Comparison of ENCODE assay signal across 8 cellular contexts in the genomic region with DNA sequence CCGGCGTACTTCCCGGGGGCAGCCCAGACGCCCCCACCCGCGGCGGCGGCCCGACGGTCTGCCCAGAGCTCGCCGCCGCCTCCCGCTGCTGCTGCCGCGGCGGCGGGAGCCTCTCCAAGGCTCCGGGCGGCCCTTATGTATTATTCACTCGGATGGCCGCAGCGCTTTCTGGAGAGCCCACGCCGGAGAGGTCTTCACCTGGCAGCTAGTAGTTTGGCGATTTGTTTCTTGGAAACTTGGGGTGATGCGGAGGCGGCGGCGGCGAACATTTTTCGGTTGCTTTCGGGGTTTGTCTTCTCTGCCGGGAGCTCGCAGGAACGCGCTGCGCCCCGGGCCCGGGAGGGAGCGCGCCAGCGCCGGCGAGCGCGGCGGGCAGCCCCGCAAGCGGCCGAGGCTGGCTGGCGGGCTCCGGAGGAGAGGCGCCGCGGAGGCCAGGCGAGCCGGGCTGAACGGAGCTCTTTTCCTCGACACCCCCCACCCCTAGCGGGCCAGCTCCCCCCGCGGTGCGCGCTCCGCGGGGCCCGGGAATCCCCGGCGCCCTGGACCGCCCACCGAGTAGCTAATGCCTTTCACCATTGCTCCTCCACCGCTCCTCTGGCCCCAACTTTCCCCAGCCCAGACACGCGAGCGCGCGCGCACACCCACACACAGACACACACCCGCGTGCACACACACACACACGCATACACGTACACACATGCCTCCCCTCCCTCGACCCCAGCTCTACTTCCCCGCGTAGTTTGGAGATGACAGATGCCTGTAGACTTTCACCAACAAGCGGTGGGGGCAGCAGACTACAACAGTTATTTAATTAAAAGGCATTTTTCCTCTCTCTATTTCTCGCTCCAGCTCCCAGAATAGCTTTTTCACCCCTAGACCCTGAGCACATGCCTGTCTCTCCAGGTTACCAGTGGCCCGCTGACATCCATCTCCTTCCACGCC.
DNase-seq lines count a peak whose midpoint lies in the region; ATAC-seq and TF ChIP-seq lines count a peak whose summit lies in the region.

No MANE protein-coding gene starts in this region.

- H3K27ac ChIP-seq in foreskin keratinocyte (no peak overlapping the region), neuronal stem cell (replicated peaks; ENCODE audit: low read length) (no peak overlapping the region)

- TF ChIP-seq CTCF in GM06990 (IDR thresholded peaks at IDR 0.05; ENCODE audit: insufficient read depth, low read length, poor library complexity, severe bottlenecking) = peak; percentile 5
- TF ChIP-seq CTCF in LNCaP clone FGC (IDR thresholded peaks at IDR 0.05; ENCODE audit: control insufficient read depth, extremely low read depth, insufficient read depth) = peak; percentile 22; the same call in 1 of the 2 replicates
- TF ChIP-seq CTCF in foreskin keratinocyte (conservative IDR thresholded peaks at IDR 0.05) = peak; percentile 26

- ATAC-seq in foreskin keratinocyte = peak; percentile 4
- ATAC-seq in HG03442 (IDR thresholded peaks at IDR 0.05; ENCODE audit: unreplicated experiment) = no peak
- no peak for ATAC-seq in GM21367 (IDR thresholded peaks at IDR 0.05; ENCODE audit: unreplicated experiment)

- no peaks in the 10 kb centered on the region for H3K9me3 Mint-ChIP-seq in activated T-helper 1 cell treated with anti-CD3 and anti-CD28 coated beads, Interleukin-12 subunit alpha, Interleukin-12 subunit beta, Interleukin-2, Interleukin-4 antibody, amounts not matched to agents 30 ng/mL and 10 ng/mL and 1 ng/mL, durations not matched to agents 14 hours and 24 hours and 36 hours

- H3K27me3 ChIP-seq in GM06990 (replicated peaks; ENCODE audit: control insufficient read depth, insufficient read depth, low read length) = peaks cover 2% of the 10 kb centered on the region; the same call in 1 of the 2 replicates
- peaks cover 64% of the 10 kb centered on the region for H3K27me3 ChIP-seq in foreskin keratinocyte
- peaks cover 0 to 24% (median 23%) of the 10 kb centered on the region in 3 experiments for H3K27me3 ChIP-seq in neuronal stem cell (ENCODE audit: control insufficient read depth in 3 of 3, insufficient read depth in 3 of 3, low read depth in 1 of 3, low read length in 3 of 3)

- peak; percentile 47 for DNase-seq in GM06990 (ENCODE audit: extremely low read depth, insufficient read length)
- no peak for DNase-seq in LNCaP clone FGC (ENCODE audit: low read depth)
- DNase-seq in activated T-helper 1 cell treated with anti-CD3 and anti-CD28 coated beads, Interleukin-12 subunit alpha, Interleukin-12 subunit beta, Interleukin-2, Interleukin-4 antibody, amounts not matched to agents 30 ng/mL and 10 ng/mL and 1 ng/mL, durations not matched to agents 14 hours and 24 hours and 36 hours (ENCODE audit: low spot score) = no peak
- peak in 1 of 2 donors; percentile 47 for DNase-seq in foreskin keratinocyte
- peak; percentile 46 for DNase-seq in neuronal stem cell (ENCODE audit: low spot score)
- DNase-seq in central memory CD4-positive, alpha-beta T cell = no peak

- H3K79me1 ChIP-seq in neuronal stem cell (ENCODE audit: low read depth, low read length) = no peaks in the 10 kb centered on the region

- H3K9ac ChIP-seq in neuronal stem cell (ENCODE audit: low read depth, low read length, poor library complexity) = peak overlapping the region; percentile 87

- peak overlapping the region; percentile 15 for H3K23ac ChIP-seq in neuronal stem cell (ENCODE audit: low read depth, low read length, poor library complexity)

- H2BK5ac ChIP-seq in neuronal stem cell (ENCODE audit: low read length) = peak overlapping the region; percentile 7

- H3K4me2 ChIP-seq in neuronal stem cell (ENCODE audit: insufficient read depth, low read length, poor library complexity, severe bottlenecking) = peak overlapping the region; percentile 98

- H3K4me1 ChIP-seq in foreskin keratinocyte (no peaks in the 10 kb centered on the region), neuronal stem cell (ENCODE audit: control insufficient read depth in 2 of 2, insufficient read depth in 1 of 2, low read depth in 1 of 2, low read length in 2 of 2) (peaks cover 3 to 14% of the 10 kb centered on the region in 2 donors)

- peak overlapping the region; percentile 99 for H2AFZ ChIP-seq in neuronal stem cell (ENCODE audit: low read length)

- H3K36me3 ChIP-seq in GM06990 (ENCODE audit: control insufficient read depth, insufficient read depth, low read length) (no peaks in the 10 kb centered on the region), neuronal stem cell (replicated peaks in 1 of 2; ENCODE audit: control insufficient read depth in 2 of 2, insufficient read depth in 2 of 2, low read length in 2 of 2) (no peaks in the 10 kb centered on the region)

- intact Hi-C loops in activated T-helper 1 cell treated with anti-CD3 and anti-CD28 coated beads, Interleukin-12 subunit alpha, Interleukin-12 subunit beta, Interleukin-2, Interleukin-4 antibody, amounts not matched to agents 30 ng/mL and 10 ng/mL and 1 ng/mL, durations not matched to agents 14 hours and 24 hours and 36 hours (cut with micrococcal nuclease) = loop anchor here (1.0 to 10.0 kb wide), 5 partner anchors 113 to 1137 kb away; a partner anchor contains a TSS

- peak overlapping the region; percentile 89 for H3K4me3 Mint-ChIP-seq in activated T-helper 1 cell treated with anti-CD3 and anti-CD28 coated beads, Interleukin-12 subunit alpha, Interleukin-12 subunit beta, Interleukin-2, Interleukin-4 antibody, amounts not matched to agents 30 ng/mL and 10 ng/mL and 1 ng/mL, durations not matched to agents 14 hours and 24 hours and 36 hours

- peak overlapping the region; percentile 67 for H3K4me3 ChIP-seq in GM06990 (replicated peaks; ENCODE audit: low read depth, low read length)
- H3K4me3 ChIP-seq in LNCaP clone FGC (ENCODE audit: low read depth, low read length) = 0 out of 2 replicates have a peak overlapping the region, but pooled peaks have one; percentile 18
- peak overlapping the region; percentile 60 to 89 for H3K4me3 ChIP-seq in neuronal stem cell (ENCODE audit: low read length in 2 of 2)

- peaks cover 76% of the 10 kb centered on the region for H3K27me3 Mint-ChIP-seq in activated T-helper 1 cell treated with anti-CD3 and anti-CD28 coated beads, Interleukin-12 subunit alpha, Interleukin-12 subunit beta, Interleukin-2, Interleukin-4 antibody, amounts not matched to agents 30 ng/mL and 10 ng/mL and 1 ng/mL, durations not matched to agents 14 hours and 24 hours and 36 hours (ENCODE audit: insufficient read depth)

- peaks cover 47% of the 10 kb centered on the region for H3K4me1 Mint-ChIP-seq in activated T-helper 1 cell treated with anti-CD3 and anti-CD28 coated beads, Interleukin-12 subunit alpha, Interleukin-12 subunit beta, Interleukin-2, Interleukin-4 antibody, amounts not matched to agents 30 ng/mL and 10 ng/mL and 1 ng/mL, durations not matched to agents 14 hours and 24 hours and 36 hours (ENCODE audit: low read depth)

- H4K8ac ChIP-seq in neuronal stem cell (ENCODE audit: low read depth, low read length) = no peak overlapping the region

- H2BK15ac ChIP-seq in neuronal stem cell (ENCODE audit: low read length) = peak overlapping the region; percentile 56

- H3K36me3 Mint-ChIP-seq in activated T-helper 1 cell treated with anti-CD3 and anti-CD28 coated beads, Interleukin-12 subunit alpha, Interleukin-12 subunit beta, Interleukin-2, Interleukin-4 antibody, amounts not matched to agents 30 ng/mL and 10 ng/mL and 1 ng/mL, durations not matched to agents 14 hours and 24 hours and 36 hours (ENCODE audit: low read depth) = peaks cover 4% of the 10 kb centered on the region

- WGBS in neuronal stem cell (ENCODE audit: extremely low coverage in 2 of 2, insufficient read length in 2 of 2, insufficient replicate concordance in 1 of 2), 2 donors = no CpG with 5 or more reads among the region's 90 CpGs

- no peaks in the 10 kb centered on the region for H3K9me3 ChIP-seq in neuronal stem cell (replicated peaks in 1 of 2; ENCODE audit: control insufficient read depth in 2 of 2, insufficient read depth in 1 of 2, low read depth in 1 of 2, low read length in 2 of 2)

- peak overlapping the region; percentile 76 for H3K27ac Mint-ChIP-seq in activated T-helper 1 cell treated with anti-CD3 and anti-CD28 coated beads, Interleukin-12 subunit alpha, Interleukin-12 subunit beta, Interleukin-2, Interleukin-4 antibody, amounts not matched to agents 30 ng/mL and 10 ng/mL and 1 ng/mL, durations not matched to agents 14 hours and 24 hours and 36 hours

- peak overlapping the region; percentile 93 for H3K18ac ChIP-seq in neuronal stem cell (ENCODE audit: low read length)

- H3K4ac ChIP-seq in neuronal stem cell (ENCODE audit: low read length) = no peak overlapping the region

- no peak overlapping the region for H2BK120ac ChIP-seq in neuronal stem cell (ENCODE audit: low read depth, low read length)

- H4K91ac ChIP-seq in neuronal stem cell (ENCODE audit: low read depth, low read length, poor library complexity) = no peak overlapping the region

- H2AK5ac ChIP-seq in neuronal stem cell (ENCODE audit: low read depth, low read length) = no peak overlapping the region

- H2BK12ac ChIP-seq in neuronal stem cell (ENCODE audit: low read length) = no peak overlapping the region

- no peak overlapping the region for H3K14ac ChIP-seq in neuronal stem cell (ENCODE audit: low read length)

Comparison
In these comparisons a context has a peak if more than half of its experiments do, and no peak if none do; other contexts are left out.
1. DNase-seq: peak in GM06990 (single experiment) and neuronal stem cell (single experiment); none in LNCaP clone FGC (single experiment), activated T-helper 1 cell treated with anti-CD3 and anti-CD28 coated beads, Interleukin-12 subunit alpha, Interleukin-12 subunit beta, Interleukin-2, Interleukin-4 antibody, amounts not matched to agents 30 ng/mL and 10 ng/mL and 1 ng/mL, durations not matched to agents 14 hours and 24 hours and 36 hours (single experiment) and central memory CD4-positive, alpha-beta T cell (single experiment).
2. H3K4me3 ChIP-seq: peak in every context shown above with its lines; median percentile 74 in neuronal stem cell; 67 in GM06990; 18 in LNCaP clone FGC.
3. Peak in every context shown above with its lines, with median percentiles within 50 percentile points of each other: CTCF ChIP-seq.